In the genomic region with DNA sequence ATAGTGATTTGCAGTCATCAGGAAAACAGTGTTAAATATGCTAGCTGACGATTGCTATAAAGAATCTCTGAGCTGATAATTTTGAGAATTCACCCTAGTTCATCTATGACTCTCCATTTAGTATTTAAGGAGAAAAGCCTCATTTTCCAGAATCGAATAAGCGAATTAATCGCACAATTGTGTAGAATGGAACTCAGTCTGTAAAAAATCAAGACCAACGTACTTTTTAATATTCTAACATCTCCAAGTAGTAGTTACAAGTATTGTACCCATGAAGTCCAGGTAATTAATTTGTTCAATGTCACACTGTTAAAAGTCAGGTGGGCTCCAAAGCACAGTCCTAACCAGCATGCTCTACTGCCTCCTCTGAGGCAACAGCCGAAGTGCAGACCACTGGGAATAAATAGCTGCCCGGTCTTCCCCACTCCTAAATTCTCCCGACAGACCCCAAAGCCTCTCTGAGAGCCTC, we compare ENCODE assay signal across 8 cellular contexts. TPM values are rescaled to one million over a fixed set of nuclear protein-coding genes. Genes with fewer than 3 reads are reported as not detected.
DNase-seq lines count a peak whose midpoint lies in the region; ATAC-seq and TF ChIP-seq lines count a peak whose summit lies in the region.

No MANE protein-coding gene starts in this region.

- DNase-seq in heart right ventricle (no peak), left ventricle myocardium superior (no peak), breast epithelium (ENCODE audit: low spot score in 2 of 2) (no peak), EL (no peak), Ammon's horn (ENCODE audit: low spot score) (no peak), AG20443 (ENCODE audit: low spot score) (no peak)
- no peak for DNase-seq in naive thymus-derived CD4-positive, alpha-beta T cell

- H3K4me3 ChIP-seq in heart right ventricle (peak overlapping the region; percentile 68 to 89 (median 84)), breast epithelium (peak overlapping the region; percentile 58 to 76 (median 71))
- peak overlapping the region; percentile 92 for H3K4me3 ChIP-seq in naive thymus-derived CD4-positive, alpha-beta T cell (ENCODE audit: low read length)

- TF ChIP-seq POLR2A in breast epithelium (IDR thresholded peaks at IDR 0.05): no peak

- H3K4me1 ChIP-seq in heart right ventricle (peaks cover 0 to 33% (median 14%) of the 10 kb centered on the region in 9 donors), breast epithelium (no peaks in the 10 kb centered on the region)
- no peaks in the 10 kb centered on the region for H3K4me1 ChIP-seq in naive thymus-derived CD4-positive, alpha-beta T cell (ENCODE audit: control insufficient read depth in 2 of 2, insufficient read depth in 2 of 2, low read length in 2 of 2)

- no peaks in the 10 kb centered on the region for H3K27me3 Mint-ChIP-seq in naive thymus-derived CD4-positive, alpha-beta T cell

- peak overlapping the region; percentile 97 to 100 (median 99) for H3K27ac Mint-ChIP-seq in naive thymus-derived CD4-positive, alpha-beta T cell

- 43 to 48% methylated on average over 8 of the region's 8 CpGs for WGBS in heart right ventricle, 2 donors

- H3K36me3 ChIP-seq in heart right ventricle (peaks cover 0 to 26% (median 0%) of the 10 kb centered on the region in 9 donors), breast epithelium (no peaks in the 10 kb centered on the region)
- peaks cover 0 to 8% (median 0%) of the 10 kb centered on the region in 3 experiments for H3K36me3 ChIP-seq in naive thymus-derived CD4-positive, alpha-beta T cell (ENCODE audit: control insufficient read depth in 2 of 3, insufficient read depth in 3 of 3, low read length in 3 of 3)

- peak overlapping the region; percentile 79 to 94 (median 90) for H3K27ac ChIP-seq in heart right ventricle
- H3K27ac ChIP-seq in breast epithelium: peak overlapping the region; percentile 86 to 87
- peak overlapping the region; percentile 96 for H3K27ac ChIP-seq in naive thymus-derived CD4-positive, alpha-beta T cell (ENCODE audit: low read depth, low read length)

- H3K9me3 Mint-ChIP-seq in naive thymus-derived CD4-positive, alpha-beta T cell: peaks cover 0 to 1% (median 0%) of the 10 kb centered on the region in 11 donors

- peaks cover 0 to 12% (median 0%) of the 10 kb centered on the region in 5 donors for H3K36me3 Mint-ChIP-seq in naive thymus-derived CD4-positive, alpha-beta T cell

- H3K4me3 Mint-ChIP-seq in naive thymus-derived CD4-positive, alpha-beta T cell: peak overlapping the region; percentile 93 to 100 (median 98)

- peaks cover 18 to 54% (median 45%) of the 10 kb centered on the region in 7 donors for H3K4me1 Mint-ChIP-seq in naive thymus-derived CD4-positive, alpha-beta T cell

- H3K27me3 ChIP-seq in heart right ventricle: no peaks in the 10 kb centered on the region
- no peaks in the 10 kb centered on the region for H3K27me3 ChIP-seq in breast epithelium
- H3K27me3 ChIP-seq in naive thymus-derived CD4-positive, alpha-beta T cell (ENCODE audit: control insufficient read depth in 2 of 2, insufficient read depth in 2 of 2, low read length in 2 of 2): no peaks in the 10 kb centered on the region

- POLR2A ChIA-PET in naive thymus-derived CD4-positive, alpha-beta T cell (lab: Charles Lee): interaction anchor here (0.7 to 4.6 kb wide), 13 partner anchors 10 to 351 kb away, joined by 3 to 59 read pairs (median 7); a partner anchor contains a TSS

- intact Hi-C loops in heart right ventricle (cut with DNase I): loop anchor here in 7 of 10 donors (1.0 to 10.0 kb wide), 7 partner anchors 156 to 185 kb away; a partner anchor contains a TSS
- intact Hi-C loops in left ventricle myocardium superior (cut with micrococcal nuclease): loop anchor here (5.0 kb wide), 1 partner anchor 181 kb away; no protein-coding TSS in a partner anchor
- intact Hi-C loops in breast epithelium (cut with DNase I; ENCODE audit: low total_unique reads): no loop called here
- intact Hi-C loops in naive thymus-derived CD4-positive, alpha-beta T cell (cut with micrococcal nuclease): loop anchor here (1.0 to 10.0 kb wide), 18 partner anchors 9 to 1904 kb away; a partner anchor contains a TSS

- no peak for ATAC-seq in heart right ventricle
- no peak for ATAC-seq in left ventricle myocardium superior
- ATAC-seq in HG03432 (IDR thresholded peaks at IDR 0.05; ENCODE audit: unreplicated experiment): peak; percentile 50
- ATAC-seq in naive thymus-derived CD4-positive, alpha-beta T cell: peak; percentile 72

- CTCF ChIA-PET in naive thymus-derived CD4-positive, alpha-beta T cell (lab: Charles Lee): interaction anchor here (0.6 to 4.8 kb wide), 20 partner anchors 8 to 553 kb away, joined by 3 to 31 read pairs (median 3); a partner anchor contains a TSS

- TF ChIP-seq CTCF in heart right ventricle (IDR thresholded peaks at IDR 0.05) (no peak), breast epithelium (IDR thresholded peaks at IDR 0.05) (no peak)

- H3K9me3 ChIP-seq in heart right ventricle (peaks cover 0 to 9% (median 0%) of the 10 kb centered on the region in 11 donors), breast epithelium (no peaks in the 10 kb centered on the region)
- no peaks in the 10 kb centered on the region for H3K9me3 ChIP-seq in naive thymus-derived CD4-positive, alpha-beta T cell (ENCODE audit: control insufficient read depth in 2 of 3, low read length in 3 of 3)

RNA-seq across cellular contexts. Expression of a gene that starts 0.4 kb away (rescaled TPM):
- 1 to 10 TPM in 8 of 10 donors, under 1 TPM in 2; 0.64 to 2.6 (median 1.3) TPM for total RNA-seq in heart right ventricle
- under 1 TPM; 0.88 to 0.95 TPM for polyA plus RNA-seq in heart right ventricle
- 1.1 TPM for total RNA-seq in left ventricle myocardium superior
- 1 to 10 TPM; 2.2 to 5.1 (median 4.3) TPM for total RNA-seq in breast epithelium
- total RNA-seq in naive thymus-derived CD4-positive, alpha-beta T cell: 1 to 10 TPM; 2.1 to 6.6 (median 3.8) TPM
- polyA plus RNA-seq in naive thymus-derived CD4-positive, alpha-beta T cell: under 1 TPM; 0.51 to 0.54 TPM

Comparison
In these comparisons a context has a peak if more than half of its experiments do, and no peak if none do; other contexts are left out.
1. ATAC-seq: peak in HG03432 (single experiment) and naive thymus-derived CD4-positive, alpha-beta T cell (single experiment); none in heart right ventricle (0 of 8) and left ventricle myocardium superior (single experiment).
2. Peak in every context shown above with its lines, with median percentiles within 50 percentile points of each other: H3K27ac ChIP-seq and H3K4me3 ChIP-seq.